ENCODE assay signal across 14 cellular contexts in the genomic region with DNA sequence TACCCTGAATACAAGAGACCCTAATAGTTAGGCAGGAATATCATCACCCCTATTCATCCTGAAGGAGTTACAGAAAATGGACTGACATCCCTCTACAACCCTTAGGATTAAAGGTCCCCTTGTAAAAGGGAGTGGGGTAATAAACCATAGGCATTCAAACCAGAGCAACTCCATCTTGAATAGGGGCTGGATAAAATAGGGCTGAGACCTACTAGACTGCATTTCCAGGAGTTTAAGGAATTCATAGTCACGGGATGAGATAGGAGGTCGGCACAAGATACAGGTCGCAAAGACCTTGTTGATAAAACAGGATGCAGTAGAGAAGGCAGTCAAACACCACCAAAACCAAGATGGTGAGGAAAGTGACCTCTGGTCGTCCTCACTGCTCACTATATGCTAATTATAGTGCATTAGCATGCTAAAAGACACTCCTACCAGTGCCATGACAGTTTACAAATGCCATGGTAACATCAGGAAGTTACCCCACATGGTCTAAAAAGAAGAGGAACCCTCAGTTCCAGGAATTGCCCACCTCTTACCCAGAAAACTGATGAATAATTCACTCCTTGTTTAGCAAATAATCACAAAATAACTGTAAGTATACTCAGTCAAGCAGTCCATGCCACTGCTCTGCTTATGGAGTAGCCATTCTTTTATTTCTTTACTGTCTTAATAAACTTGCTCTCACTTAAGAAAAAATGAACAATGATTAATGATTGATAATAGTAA.
"Had no signal": no experiment of that assay in that cellular context is flagged by ENCODE, and none has a peak within 500 bp of the region (broad histone marks: within the 10 kb centered on the region; RNA-seq: fewer than 3 reads in every experiment).

No MANE protein-coding gene starts in this region.

- ATAC-seq: activated T-helper 17 cell treated with anti-CD3 and anti-CD28 coated beads, Interleukin-2, amount 50 U/mL, for 72 hours; sciatic nerve; WTC11 had no signal

- H3K27me3 ChIP-seq: ascending aorta, breast epithelium, spleen had no signal

- H3K4me1 ChIP-seq: breast epithelium, spleen had no signal

- H3K36me3 ChIP-seq: ascending aorta, breast epithelium, spleen had no signal

- H3K9me3 ChIP-seq: ascending aorta, breast epithelium had no signal

- DNase-seq: activated CD4-positive, alpha-beta T cell treated with anti-CD3 and anti-CD28 coated beads for 48 hours; activated naive CD4-positive, alpha-beta T cell treated with anti-CD3 and anti-CD28 coated beads for 36 hours; cerebellar nuclear complex; effector memory CD4-positive, alpha-beta T cell; head of caudate nucleus; mesendoderm; spleen; stimulated activated CD4-positive, alpha-beta T cell treated with anti-CD3 and anti-CD28 coated beads, Interleukin-1b, Interleukin-23, amount 100 ng/mL, for 48 hours had no signal

- H3K4me3 ChIP-seq: ascending aorta, breast epithelium, spleen had no signal

- FAIRE-seq: frontal cortex had no signal
